In the genomic region with DNA sequence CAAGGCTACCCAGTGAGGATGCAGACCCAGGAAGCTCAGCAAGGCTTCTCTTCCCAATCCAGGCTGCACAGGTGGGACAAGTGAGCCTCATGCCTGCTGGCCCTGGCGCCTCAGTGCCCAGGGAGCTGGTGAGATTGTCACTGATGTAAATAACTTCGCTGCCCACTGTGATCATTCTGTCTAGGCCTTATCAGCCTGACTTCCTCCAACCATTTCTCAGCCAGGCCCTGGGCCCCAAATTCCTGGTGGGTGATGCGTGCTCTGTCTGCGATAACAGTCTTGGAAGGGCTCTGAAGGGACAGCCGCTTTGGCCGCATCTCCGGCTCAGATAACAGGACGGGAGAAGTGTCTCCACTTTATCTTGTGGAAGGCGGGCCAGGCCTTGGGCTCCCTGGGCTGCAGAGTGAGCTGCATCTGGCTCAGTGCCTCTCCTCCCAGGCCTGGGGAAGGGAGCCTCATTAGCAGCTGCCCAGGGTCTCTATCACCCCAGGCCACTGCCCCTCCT, we compare ENCODE assay signal across 1 cellular context.
A peak's percentile ranks its signal among the peaks of the same experiment; 100 is the strongest.
TF ChIP-seq lines count a peak whose summit lies in the region.

No MANE protein-coding gene starts in this region.

TF ChIP-seq in K562, 482 proteins besides CTCF, POLR2A, EP300 and RAD21 (continued from another document and continues in another):
- TF ChIP-seq, protein P1, sequence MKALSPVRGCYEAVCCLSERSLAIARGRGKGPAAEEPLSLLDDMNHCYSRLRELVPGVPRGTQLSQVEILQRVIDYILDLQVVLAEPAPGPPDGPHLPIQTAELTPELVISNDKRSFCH (CRISPR knock-in tag; IDR thresholded peaks at IDR 0.05) = no peak
- TF ChIP-seq, protein P1 (tag; IDR thresholded peaks at IDR 0.05) = 0 out of 2 replicates have a peak, but pooled peaks have one; percentile 74
- TF ChIP-seq CREBBP (IDR thresholded peaks at IDR 0.05; ENCODE audit: low read depth, low read length) (no peak), MCM2 (IDR thresholded peaks at IDR 0.05; ENCODE audit: low read depth) (no peak), CREB1 (IDR thresholded peaks at IDR 0.05) (peak; percentile 65), CREB1 (CRISPR knock-in tag; IDR thresholded peaks at IDR 0.05) (peak; percentile 17; the same call in 1 of the 2 replicates), RUNX1 (IDR thresholded peaks at IDR 0.05; ENCODE audit: low read depth) (peak; percentile 81; the same call in 1 of the 2 replicates), RNF2 (IDR thresholded peaks at IDR 0.05) (peak; percentile 94), HMG20A (CRISPR knock-in tag; conservative IDR thresholded peaks at IDR 0.05) (no peak), ARHGAP35 (IDR thresholded peaks at IDR 0.05; ENCODE audit: partially characterized antibody) (no peak), HDGF (IDR thresholded peaks at IDR 0.05) (no peak), GATA2 (CRISPR knock-in tag; IDR thresholded peaks at IDR 0.05) (peak; percentile 98), BACH1 (tag; IDR thresholded peaks at IDR 0.05) (no peak), TEAD4 (IDR thresholded peaks at IDR 0.05; ENCODE audit: low read length) (peak; percentile 96), TEAD4 (CRISPR knock-in tag; IDR thresholded peaks at IDR 0.05; ENCODE audit: borderline replicate concordance) (no peak), KAT8 (IDR thresholded peaks at IDR 0.05; ENCODE audit: low read depth) (no peak), BHLHE40 (IDR thresholded peaks at IDR 0.05; ENCODE audit: low read length) (peak; percentile 82), JUND (IDR thresholded peaks at IDR 0.05; ENCODE audit: borderline replicate concordance, low read depth, low read length) (peak; percentile 93), JUND (tag; IDR thresholded peaks at IDR 0.05; ENCODE audit: borderline replicate concordance, low read depth, low read length) (peak; percentile 93; the same call in 2 of the 3 replicates), CBX5 (IDR thresholded peaks at IDR 0.05; ENCODE audit: borderline replicate concordance, low read depth) (no peak), ZFPM2 (CRISPR knock-in tag; IDR thresholded peaks at IDR 0.05) (no peak), POU5F1 (IDR thresholded peaks at IDR 0.05; ENCODE audit: borderline replicate concordance, low read depth, low read length, partially characterized antibody) (no peak), KAT2B (IDR thresholded peaks at IDR 0.05; ENCODE audit: low read depth, low read length) (no peak), LARP7 (IDR thresholded peaks at IDR 0.05) (no peak), CEBPB (tag; IDR thresholded peaks at IDR 0.05) (no peak), FOXJ2 (tag; IDR thresholded peaks at IDR 0.05) (no peak), GABPA (tag; conservative IDR thresholded peaks at IDR 0.05; ENCODE audit: low read depth) (no peak), HOXB6 (CRISPR knock-in tag; IDR thresholded peaks at IDR 0.05; ENCODE audit: borderline replicate concordance) (no peak), DDX20 (tag; IDR thresholded peaks at IDR 0.05; ENCODE audit: low read depth) (no peak), ATF1 (CRISPR knock-in tag; IDR thresholded peaks at IDR 0.05) (no peak), ATF1 (tag; IDR thresholded peaks at IDR 0.05) (peak; percentile 83), TGIF2 (CRISPR knock-in tag; IDR thresholded peaks at IDR 0.05) (no peak), PCBP1 (IDR thresholded peaks at IDR 0.05; ENCODE audit: low read depth, low read length, poor library complexity, severe bottlenecking) (no peak)
- TF ChIP-seq, protein P2, sequence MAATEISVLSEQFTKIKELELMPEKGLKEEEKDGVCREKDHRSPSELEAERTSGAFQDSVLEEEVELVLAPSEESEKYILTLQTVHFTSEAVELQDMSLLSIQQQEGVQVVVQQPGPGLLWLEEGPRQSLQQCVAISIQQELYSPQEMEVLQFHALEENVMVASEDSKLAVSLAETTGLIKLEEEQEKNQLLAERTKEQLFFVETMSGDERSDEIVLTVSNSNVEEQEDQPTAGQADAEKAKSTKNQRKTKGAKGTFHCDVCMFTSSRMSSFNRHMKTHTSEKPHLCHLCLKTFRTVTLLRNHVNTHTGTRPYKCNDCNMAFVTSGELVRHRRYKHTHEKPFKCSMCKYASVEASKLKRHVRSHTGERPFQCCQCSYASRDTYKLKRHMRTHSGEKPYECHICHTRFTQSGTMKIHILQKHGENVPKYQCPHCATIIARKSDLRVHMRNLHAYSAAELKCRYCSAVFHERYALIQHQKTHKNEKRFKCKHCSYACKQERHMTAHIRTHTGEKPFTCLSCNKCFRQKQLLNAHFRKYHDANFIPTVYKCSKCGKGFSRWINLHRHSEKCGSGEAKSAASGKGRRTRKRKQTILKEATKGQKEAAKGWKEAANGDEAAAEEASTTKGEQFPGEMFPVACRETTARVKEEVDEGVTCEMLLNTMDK (IDR thresholded peaks at IDR 0.05; ENCODE audit: borderline replicate concordance, insufficient read depth, low read depth, low read length, poor library complexity, severe bottlenecking) = no peak
- TF ChIP-seq, protein P3, sequence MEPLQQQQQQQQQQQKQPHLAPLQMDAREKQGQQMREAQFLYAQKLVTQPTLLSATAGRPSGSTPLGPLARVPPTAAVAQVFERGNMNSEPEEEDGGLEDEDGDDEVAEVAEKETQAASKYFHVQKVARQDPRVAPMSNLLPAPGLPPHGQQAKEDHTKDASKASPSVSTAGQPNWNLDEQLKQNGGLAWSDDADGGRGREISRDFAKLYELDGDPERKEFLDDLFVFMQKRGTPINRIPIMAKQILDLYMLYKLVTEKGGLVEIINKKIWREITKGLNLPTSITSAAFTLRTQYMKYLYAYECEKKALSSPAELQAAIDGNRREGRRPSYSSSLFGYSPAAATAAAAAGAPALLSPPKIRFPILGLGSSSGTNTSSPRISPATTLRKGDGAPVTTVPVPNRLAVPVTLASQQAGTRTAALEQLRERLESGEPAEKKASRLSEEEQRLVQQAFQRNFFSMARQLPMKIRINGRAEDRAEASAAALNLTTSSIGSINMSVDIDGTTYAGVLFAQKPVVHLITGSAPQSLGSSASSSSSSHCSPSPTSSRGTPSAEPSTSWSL (CRISPR knock-in tag; IDR thresholded peaks at IDR 0.05; ENCODE audit: borderline replicate concordance) = no peak
- TF ChIP-seq, protein P4, sequence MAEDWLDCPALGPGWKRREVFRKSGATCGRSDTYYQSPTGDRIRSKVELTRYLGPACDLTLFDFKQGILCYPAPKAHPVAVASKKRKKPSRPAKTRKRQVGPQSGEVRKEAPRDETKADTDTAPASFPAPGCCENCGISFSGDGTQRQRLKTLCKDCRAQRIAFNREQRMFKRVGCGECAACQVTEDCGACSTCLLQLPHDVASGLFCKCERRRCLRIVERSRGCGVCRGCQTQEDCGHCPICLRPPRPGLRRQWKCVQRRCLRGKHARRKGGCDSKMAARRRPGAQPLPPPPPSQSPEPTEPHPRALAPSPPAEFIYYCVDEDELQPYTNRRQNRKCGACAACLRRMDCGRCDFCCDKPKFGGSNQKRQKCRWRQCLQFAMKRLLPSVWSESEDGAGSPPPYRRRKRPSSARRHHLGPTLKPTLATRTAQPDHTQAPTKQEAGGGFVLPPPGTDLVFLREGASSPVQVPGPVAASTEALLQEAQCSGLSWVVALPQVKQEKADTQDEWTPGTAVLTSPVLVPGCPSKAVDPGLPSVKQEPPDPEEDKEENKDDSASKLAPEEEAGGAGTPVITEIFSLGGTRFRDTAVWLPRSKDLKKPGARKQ (CRISPR knock-in tag; IDR thresholded peaks at IDR 0.05) = no peak
- TF ChIP-seq, protein P5, sequence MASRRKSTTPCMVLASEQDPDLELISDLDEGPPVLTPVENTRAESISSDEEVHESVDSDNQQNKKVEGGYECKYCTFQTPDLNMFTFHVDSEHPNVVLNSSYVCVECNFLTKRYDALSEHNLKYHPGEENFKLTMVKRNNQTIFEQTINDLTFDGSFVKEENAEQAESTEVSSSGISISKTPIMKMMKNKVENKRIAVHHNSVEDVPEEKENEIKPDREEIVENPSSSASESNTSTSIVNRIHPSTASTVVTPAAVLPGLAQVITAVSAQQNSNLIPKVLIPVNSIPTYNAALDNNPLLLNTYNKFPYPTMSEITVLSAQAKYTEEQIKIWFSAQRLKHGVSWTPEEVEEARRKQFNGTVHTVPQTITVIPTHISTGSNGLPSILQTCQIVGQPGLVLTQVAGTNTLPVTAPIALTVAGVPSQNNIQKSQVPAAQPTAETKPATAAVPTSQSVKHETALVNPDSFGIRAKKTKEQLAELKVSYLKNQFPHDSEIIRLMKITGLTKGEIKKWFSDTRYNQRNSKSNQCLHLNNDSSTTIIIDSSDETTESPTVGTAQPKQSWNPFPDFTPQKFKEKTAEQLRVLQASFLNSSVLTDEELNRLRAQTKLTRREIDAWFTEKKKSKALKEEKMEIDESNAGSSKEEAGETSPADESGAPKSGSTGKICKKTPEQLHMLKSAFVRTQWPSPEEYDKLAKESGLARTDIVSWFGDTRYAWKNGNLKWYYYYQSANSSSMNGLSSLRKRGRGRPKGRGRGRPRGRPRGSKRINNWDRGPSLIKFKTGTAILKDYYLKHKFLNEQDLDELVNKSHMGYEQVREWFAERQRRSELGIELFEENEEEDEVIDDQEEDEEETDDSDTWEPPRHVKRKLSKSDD (conservative IDR thresholded peaks at IDR 0.05; ENCODE audit: low read length) = no peak
- TF ChIP-seq, protein P6, sequence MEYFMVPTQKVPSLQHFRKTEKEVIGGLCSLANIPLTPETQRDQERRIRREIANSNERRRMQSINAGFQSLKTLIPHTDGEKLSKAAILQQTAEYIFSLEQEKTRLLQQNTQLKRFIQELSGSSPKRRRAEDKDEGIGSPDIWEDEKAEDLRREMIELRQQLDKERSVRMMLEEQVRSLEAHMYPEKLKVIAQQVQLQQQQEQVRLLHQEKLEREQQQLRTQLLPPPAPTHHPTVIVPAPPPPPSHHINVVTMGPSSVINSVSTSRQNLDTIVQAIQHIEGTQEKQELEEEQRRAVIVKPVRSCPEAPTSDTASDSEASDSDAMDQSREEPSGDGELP (CRISPR knock-in tag; IDR thresholded peaks at IDR 0.05; ENCODE audit: borderline replicate concordance) = peak; percentile 88; the same call in 1 of the 2 replicates
- TF ChIP-seq, protein P7, sequence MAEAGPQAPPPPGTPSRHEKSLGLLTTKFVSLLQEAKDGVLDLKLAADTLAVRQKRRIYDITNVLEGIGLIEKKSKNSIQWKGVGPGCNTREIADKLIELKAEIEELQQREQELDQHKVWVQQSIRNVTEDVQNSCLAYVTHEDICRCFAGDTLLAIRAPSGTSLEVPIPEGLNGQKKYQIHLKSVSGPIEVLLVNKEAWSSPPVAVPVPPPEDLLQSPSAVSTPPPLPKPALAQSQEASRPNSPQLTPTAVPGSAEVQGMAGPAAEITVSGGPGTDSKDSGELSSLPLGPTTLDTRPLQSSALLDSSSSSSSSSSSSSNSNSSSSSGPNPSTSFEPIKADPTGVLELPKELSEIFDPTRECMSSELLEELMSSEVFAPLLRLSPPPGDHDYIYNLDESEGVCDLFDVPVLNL (CRISPR knock-in tag; IDR thresholded peaks at IDR 0.05; ENCODE audit: low read depth) = no peak
- TF ChIP-seq, protein P8, sequence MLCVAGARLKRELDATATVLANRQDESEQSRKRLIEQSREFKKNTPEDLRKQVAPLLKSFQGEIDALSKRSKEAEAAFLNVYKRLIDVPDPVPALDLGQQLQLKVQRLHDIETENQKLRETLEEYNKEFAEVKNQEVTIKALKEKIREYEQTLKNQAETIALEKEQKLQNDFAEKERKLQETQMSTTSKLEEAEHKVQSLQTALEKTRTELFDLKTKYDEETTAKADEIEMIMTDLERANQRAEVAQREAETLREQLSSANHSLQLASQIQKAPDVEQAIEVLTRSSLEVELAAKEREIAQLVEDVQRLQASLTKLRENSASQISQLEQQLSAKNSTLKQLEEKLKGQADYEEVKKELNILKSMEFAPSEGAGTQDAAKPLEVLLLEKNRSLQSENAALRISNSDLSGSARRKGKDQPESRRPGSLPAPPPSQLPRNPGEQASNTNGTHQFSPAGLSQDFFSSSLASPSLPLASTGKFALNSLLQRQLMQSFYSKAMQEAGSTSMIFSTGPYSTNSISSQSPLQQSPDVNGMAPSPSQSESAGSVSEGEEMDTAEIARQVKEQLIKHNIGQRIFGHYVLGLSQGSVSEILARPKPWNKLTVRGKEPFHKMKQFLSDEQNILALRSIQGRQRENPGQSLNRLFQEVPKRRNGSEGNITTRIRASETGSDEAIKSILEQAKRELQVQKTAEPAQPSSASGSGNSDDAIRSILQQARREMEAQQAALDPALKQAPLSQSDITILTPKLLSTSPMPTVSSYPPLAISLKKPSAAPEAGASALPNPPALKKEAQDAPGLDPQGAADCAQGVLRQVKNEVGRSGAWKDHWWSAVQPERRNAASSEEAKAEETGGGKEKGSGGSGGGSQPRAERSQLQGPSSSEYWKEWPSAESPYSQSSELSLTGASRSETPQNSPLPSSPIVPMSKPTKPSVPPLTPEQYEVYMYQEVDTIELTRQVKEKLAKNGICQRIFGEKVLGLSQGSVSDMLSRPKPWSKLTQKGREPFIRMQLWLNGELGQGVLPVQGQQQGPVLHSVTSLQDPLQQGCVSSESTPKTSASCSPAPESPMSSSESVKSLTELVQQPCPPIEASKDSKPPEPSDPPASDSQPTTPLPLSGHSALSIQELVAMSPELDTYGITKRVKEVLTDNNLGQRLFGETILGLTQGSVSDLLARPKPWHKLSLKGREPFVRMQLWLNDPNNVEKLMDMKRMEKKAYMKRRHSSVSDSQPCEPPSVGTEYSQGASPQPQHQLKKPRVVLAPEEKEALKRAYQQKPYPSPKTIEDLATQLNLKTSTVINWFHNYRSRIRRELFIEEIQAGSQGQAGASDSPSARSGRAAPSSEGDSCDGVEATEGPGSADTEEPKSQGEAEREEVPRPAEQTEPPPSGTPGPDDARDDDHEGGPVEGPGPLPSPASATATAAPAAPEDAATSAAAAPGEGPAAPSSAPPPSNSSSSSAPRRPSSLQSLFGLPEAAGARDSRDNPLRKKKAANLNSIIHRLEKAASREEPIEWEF (CRISPR knock-in tag; IDR thresholded peaks at IDR 0.05) = no peak
- TF ChIP-seq, protein P9, sequence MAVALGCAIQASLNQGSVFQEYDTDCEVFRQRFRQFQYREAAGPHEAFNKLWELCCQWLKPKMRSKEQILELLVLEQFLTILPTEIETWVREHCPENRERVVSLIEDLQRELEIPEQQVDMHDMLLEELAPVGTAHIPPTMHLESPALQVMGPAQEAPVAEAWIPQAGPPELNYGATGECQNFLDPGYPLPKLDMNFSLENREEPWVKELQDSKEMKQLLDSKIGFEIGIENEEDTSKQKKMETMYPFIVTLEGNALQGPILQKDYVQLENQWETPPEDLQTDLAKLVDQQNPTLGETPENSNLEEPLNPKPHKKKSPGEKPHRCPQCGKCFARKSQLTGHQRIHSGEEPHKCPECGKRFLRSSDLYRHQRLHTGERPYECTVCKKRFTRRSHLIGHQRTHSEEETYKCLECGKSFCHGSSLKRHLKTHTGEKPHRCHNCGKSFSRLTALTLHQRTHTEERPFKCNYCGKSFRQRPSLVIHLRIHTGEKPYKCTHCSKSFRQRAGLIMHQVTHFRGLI (CRISPR knock-in tag; IDR thresholded peaks at IDR 0.05) = no peak
- TF ChIP-seq, protein P10, sequence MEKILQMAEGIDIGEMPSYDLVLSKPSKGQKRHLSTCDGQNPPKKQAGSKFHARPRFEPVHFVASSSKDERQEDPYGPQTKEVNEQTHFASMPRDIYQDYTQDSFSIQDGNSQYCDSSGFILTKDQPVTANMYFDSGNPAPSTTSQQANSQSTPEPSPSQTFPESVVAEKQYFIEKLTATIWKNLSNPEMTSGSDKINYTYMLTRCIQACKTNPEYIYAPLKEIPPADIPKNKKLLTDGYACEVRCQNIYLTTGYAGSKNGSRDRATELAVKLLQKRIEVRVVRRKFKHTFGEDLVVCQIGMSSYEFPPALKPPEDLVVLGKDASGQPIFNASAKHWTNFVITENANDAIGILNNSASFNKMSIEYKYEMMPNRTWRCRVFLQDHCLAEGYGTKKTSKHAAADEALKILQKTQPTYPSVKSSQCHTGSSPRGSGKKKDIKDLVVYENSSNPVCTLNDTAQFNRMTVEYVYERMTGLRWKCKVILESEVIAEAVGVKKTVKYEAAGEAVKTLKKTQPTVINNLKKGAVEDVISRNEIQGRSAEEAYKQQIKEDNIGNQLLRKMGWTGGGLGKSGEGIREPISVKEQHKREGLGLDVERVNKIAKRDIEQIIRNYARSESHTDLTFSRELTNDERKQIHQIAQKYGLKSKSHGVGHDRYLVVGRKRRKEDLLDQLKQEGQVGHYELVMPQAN (IDR thresholded peaks at IDR 0.05; ENCODE audit: borderline replicate concordance) = no peak
